Comparison of ENCODE assay signal across 10 cellular contexts in genomic region chr1:226654046-226654445, GRCh38.
A peak's percentile ranks its signal among the peaks of the same experiment; 100 is the strongest.
DNase-seq lines count a peak whose midpoint lies in the region; ATAC-seq lines count a peak whose summit lies in the region.
"Had no signal": no experiment of that assay in that cellular context is flagged by ENCODE, and none has a peak within 500 bp of the region (broad histone marks: within the 10 kb centered on the region; RNA-seq: fewer than 3 reads in every experiment).

No MANE protein-coding gene starts in this region.

- H3K27ac ChIP-seq in SJSA1 (peak overlapping the region; percentile 88), skeletal muscle tissue (ENCODE audit: low read depth, low read length) (peak overlapping the region; percentile 59)

- no peaks in the 10 kb centered on the region for H3K27me3 Mint-ChIP-seq in T-helper 1 cell treated with Interleukin-12 subunit alpha and Interleukin-12 subunit beta and Interleukin-4 antibody, amounts not matched to agents 30 μg/mL and 1 μg/mL, for 36 hours (ENCODE audit: low read depth)

- peak overlapping the region in 2 of 3 donors; percentile 33 to 38 for H3K9ac ChIP-seq in skeletal muscle tissue (ENCODE audit: low read depth in 1 of 3, low read length in 3 of 3)

- DNase-seq in T-helper 1 cell (no peak), SJSA1 (ENCODE audit: low read depth in 1 of 2, low spot score in 2 of 2) (peak; percentile 84 to 92), glomerular visceral epithelial cell (ENCODE audit: extremely low spot score) (peak; percentile 24), DMS79 treated with DMSO at 0.1 percent for 48 hours (lab: John Stamatoyannopoulos, UW) (no peak), cortex of kidney (lab: John Stamatoyannopoulos, UW) (no peak)
- DNase-seq: 8988T, NCI-H1105 had no signal

- H3K4me3 Mint-ChIP-seq in T-helper 1 cell treated with Interleukin-12 subunit alpha and Interleukin-12 subunit beta and Interleukin-4 antibody, amounts not matched to agents 30 μg/mL and 1 μg/mL, for 36 hours = peak overlapping the region; percentile 82

- H3K9me3 Mint-ChIP-seq in T-helper 1 cell treated with Interleukin-12 subunit alpha and Interleukin-12 subunit beta and Interleukin-4 antibody, amounts not matched to agents 30 μg/mL and 1 μg/mL, for 36 hours = no peaks in the 10 kb centered on the region

- peaks cover 49% of the 10 kb centered on the region for H3K4me1 ChIP-seq in SJSA1 (replicated peaks)
- H3K4me1 ChIP-seq in skeletal muscle tissue (ENCODE audit: control insufficient read depth in 3 of 3, insufficient read depth in 3 of 3, low read length in 3 of 3) = peaks cover 0 to 60% (median 58%) of the 10 kb centered on the region in 3 donors

- peaks cover 5% of the 10 kb centered on the region for H3K36me3 Mint-ChIP-seq in T-helper 1 cell treated with Interleukin-12 subunit alpha and Interleukin-12 subunit beta and Interleukin-4 antibody, amounts not matched to agents 30 μg/mL and 1 μg/mL, for 36 hours (ENCODE audit: low read depth)

- no peaks in the 10 kb centered on the region for H3K27me3 ChIP-seq in SJSA1 (replicated peaks)
- no peaks in the 10 kb centered on the region for H3K27me3 ChIP-seq in skeletal muscle tissue (ENCODE audit: control insufficient read depth in 3 of 3, insufficient read depth in 3 of 3, low read length in 3 of 3)

- peak overlapping the region; percentile 94 for H3K27ac Mint-ChIP-seq in T-helper 1 cell treated with Interleukin-12 subunit alpha and Interleukin-12 subunit beta and Interleukin-4 antibody, amounts not matched to agents 30 μg/mL and 1 μg/mL, for 36 hours

- H3K9me3 ChIP-seq in SJSA1 (replicated peaks) (no peaks in the 10 kb centered on the region), skeletal muscle tissue (ENCODE audit: control insufficient read depth in 3 of 3, low read length in 3 of 3) (no peaks in the 10 kb centered on the region)

- H3K4me1 Mint-ChIP-seq in T-helper 1 cell treated with Interleukin-12 subunit alpha and Interleukin-12 subunit beta and Interleukin-4 antibody, amounts not matched to agents 30 μg/mL and 1 μg/mL, for 36 hours (ENCODE audit: low read depth) = peaks cover 59% of the 10 kb centered on the region

- H3K36me3 ChIP-seq in SJSA1 (no peaks in the 10 kb centered on the region), skeletal muscle tissue (ENCODE audit: control insufficient read depth in 3 of 3, insufficient read depth in 3 of 3, low read length in 3 of 3) (peaks cover 0 to 4% (median 3%) of the 10 kb centered on the region in 3 donors)

- no peak overlapping the region for H3K4me3 ChIP-seq in SJSA1
- H3K4me3 ChIP-seq in skeletal muscle tissue (ENCODE audit: low read length in 3 of 3) = no peak overlapping the region

- no peak for ATAC-seq in HG02610 (IDR thresholded peaks at IDR 0.05; ENCODE audit: unreplicated experiment)

Comparison
In these comparisons a context has a peak if more than half of its experiments do, and no peak if none do; other contexts are left out.
1. DNase-seq: peak in SJSA1 (2 of 2) and glomerular visceral epithelial cell (single experiment); none in T-helper 1 cell (0 of 5), DMS79 treated with DMSO at 0.1 percent for 48 hours (single experiment) and cortex of kidney (single experiment).